21 cellular contexts compared by ENCODE assay signal in the genomic region with DNA sequence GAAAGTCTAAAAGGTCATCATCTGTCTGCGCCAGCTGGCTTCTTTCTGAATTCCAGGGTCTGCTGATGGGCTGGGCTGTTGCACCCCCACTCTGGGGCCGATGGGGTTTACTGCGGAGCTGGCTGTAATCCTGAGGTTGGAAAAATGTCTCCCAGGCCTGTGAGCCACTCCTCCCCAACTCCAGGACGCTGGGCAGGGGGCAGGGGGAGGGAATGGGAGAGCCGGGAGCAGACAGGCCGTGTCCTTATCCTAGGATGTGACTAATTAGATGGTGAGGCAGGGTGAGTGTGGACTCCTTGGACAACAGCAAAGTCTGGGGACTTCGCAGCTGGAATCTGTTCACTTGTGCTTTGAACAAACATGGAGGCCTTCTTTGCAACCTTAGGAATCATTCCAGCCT. TPM values are rescaled to one million over a fixed set of nuclear protein-coding genes. Genes with fewer than 3 reads are reported as not detected.
DNase-seq lines count a peak whose midpoint lies in the region; ATAC-seq, FAIRE-seq and TF ChIP-seq lines count a peak whose summit lies in the region.
"Had no signal": no experiment of that assay in that cellular context is flagged by ENCODE, and none has a peak within 500 bp of the region (broad histone marks: within the 10 kb centered on the region; RNA-seq: fewer than 3 reads in every experiment).

No MANE protein-coding gene starts in this region.

- no peaks in the 10 kb centered on the region for H3K79me2 ChIP-seq in endothelial cell of umbilical vein (ENCODE audit: control insufficient read depth, insufficient read depth, low read length)

- peak; percentile 52 for FAIRE-seq in endothelial cell of umbilical vein (lab: Jason Lieb, UNC)

- H3K4ac ChIP-seq in mesenchymal stem cell (ENCODE audit: low read depth in 1 of 2, low read length in 2 of 2) = peak overlapping the region in 1 of 2 experiments; percentile 10

- H3K27ac Mint-ChIP-seq in activated T-cell treated with anti-CD3 and anti-CD28 coated beads, Interleukin-2, amount 50 U/mL, for 24 hours = no peak overlapping the region
- no peak overlapping the region for H3K27ac Mint-ChIP-seq in stimulated activated memory B cell treated with anti-CD40 and anti-IgM and Interleukin-4, amounts not matched to agents 10 μg/mL and 1 μg/mL and 100 μg/mL, for 72 hours
- H3K27ac Mint-ChIP-seq: activated CD4-positive, alpha-beta memory T cell treated with anti-CD3 and anti-CD28 coated beads for 36 hours; activated naive CD8-positive, alpha-beta T cell treated with anti-CD3 and anti-CD28 coated beads for 36 hours had no signal

- H3K4me2 ChIP-seq in endothelial cell of umbilical vein (ENCODE audit: insufficient read depth, low read length) = no peak overlapping the region
- H3K4me2 ChIP-seq in mesenchymal stem cell (ENCODE audit: low read length, poor library complexity, severe bottlenecking) = no peak overlapping the region

- H3K4me3 ChIP-seq in endothelial cell of umbilical vein (replicated peaks in 1 of 3; ENCODE audit: insufficient read depth in 1 of 3, low read depth in 1 of 3, low read length in 3 of 3) (no peak overlapping the region), mesenchymal stem cell (ENCODE audit: insufficient read depth in 1 of 2, low read depth in 1 of 2, low read length in 2 of 2) (no peak overlapping the region), tibial artery (no peak overlapping the region)
- H3K4me3 ChIP-seq: vagina had no signal

- H3K36me3 ChIP-seq in endothelial cell of umbilical vein (ENCODE audit: control insufficient read depth in 2 of 2, extremely low read depth in 1 of 2, insufficient read depth in 2 of 2, low read length in 2 of 2) (no peaks in the 10 kb centered on the region), mesenchymal stem cell (ENCODE audit: control insufficient read depth in 1 of 2, insufficient read depth in 2 of 2, low read depth in 1 of 2, low read length in 2 of 2) (no peaks in the 10 kb centered on the region), tibial artery (no peaks in the 10 kb centered on the region)
- H3K36me3 ChIP-seq: vagina had no signal

- in situ Hi-C loops in GM13976 (cut with MboI; ENCODE audit: low sequenced_read_pairs, unreplicated experiment) = no loop called here

- H2BK120ac ChIP-seq in mesenchymal stem cell (ENCODE audit: low read depth, low read length) = no peak overlapping the region

- 40% methylated on average over 7 of the region's 7 CpGs for WGBS in mesenchymal stem cell

- peak; percentile 12 for DNase-seq in activated T-cell treated with anti-CD3 and anti-CD28 coated beads, Interleukin-2, amount 50 U/mL, for 24 hours
- no peak for DNase-seq in activated T-cell treated with anti-CD3 and anti-CD28 coated beads, Interleukin-2, amount 50 U/mL, for 1 hour
- no peak for DNase-seq in endothelial cell of umbilical vein (ENCODE audit: low read depth, low spot score)
- DNase-seq in mesenchymal stem cell = peak; percentile 44
- peak in 1 of 2 donors; percentile 60 for DNase-seq in tibial artery
- DNase-seq in GM13976 (ENCODE audit: low spot score) = no peak
- no peak for DNase-seq in HPDE6-E6E7 (ENCODE audit: extremely low spot score)
- DNase-seq: activated CD4-positive, alpha-beta memory T cell treated with anti-CD3 and anti-CD28 coated beads for 36 hours; activated CD4-positive, CD25-positive, alpha-beta regulatory T cell; activated naive CD8-positive, alpha-beta T cell treated with anti-CD3 and anti-CD28 coated beads for 36 hours; C1 segment of cervical spinal cord; dermis blood vessel endothelial cell; NCI-H1092 treated with DMSO at 0.1 percent for 48 hours; NCI-H2081; NCI-H446 treated with DMSO at 0.1 percent for 48 hours; NK-92 treated with Interleukin-12 subunit alpha and Interleukin-12 subunit beta, amount 100 ng/mL, for 24 hours; RPMI8226; stimulated activated CD8-positive, alpha-beta memory T cell treated with anti-CD3 and anti-CD28 coated beads, Interleukin-4, amount 100 ng/mL, for 48 hours; substantia nigra had no signal

- no peaks in the 10 kb centered on the region for H3K9me3 ChIP-seq in endothelial cell of umbilical vein (replicated peaks; ENCODE audit: control insufficient read depth, insufficient read depth, low read length)
- peaks cover 11% of the 10 kb centered on the region for H3K9me3 ChIP-seq in mesenchymal stem cell (ENCODE audit: control insufficient read depth, low read length)
- peaks cover 0 to 9% (median 6%) of the 10 kb centered on the region in 3 donors for H3K9me3 ChIP-seq in tibial artery
- H3K9me3 ChIP-seq: vagina had no signal

- no peak for ATAC-seq in stimulated activated memory B cell treated with anti-CD40 and anti-IgM and Interleukin-4, amounts not matched to agents 10 μg/mL and 1 μg/mL and 100 μg/mL, for 72 hours

- BruUV-seq in endothelial cell of umbilical vein (replicated peaks; lab: Mats Ljungman, UMichigan) = no TSS peak

- TF ChIP-seq CTCF in endothelial cell of umbilical vein (IDR thresholded peaks at IDR 0.05; ENCODE audit: extremely low read depth in 1 of 2, insufficient read depth in 1 of 2, low read depth in 1 of 2, low read length in 2 of 2) = no peak
- no peak for TF ChIP-seq CTCF in tibial artery (IDR thresholded peaks at IDR 0.05)
- no peak for TF ChIP-seq CTCF in GM13976 (IDR thresholded peaks at IDR 0.05; ENCODE audit: borderline replicate concordance, control extremely low read depth, extremely low read depth, insufficient read depth, missing control alignments)

- no peak overlapping the region for H3K27ac ChIP-seq in endothelial cell of umbilical vein (ENCODE audit: insufficient read depth, low read depth, low read length)
- no peak overlapping the region for H3K27ac ChIP-seq in mesenchymal stem cell (ENCODE audit: low read length, poor library complexity, severe bottlenecking)
- peak overlapping the region; percentile 57 to 73 for H3K27ac ChIP-seq in tibial artery
- H3K27ac ChIP-seq: vagina had no signal

- intact Hi-C loops in endothelial cell of umbilical vein (cut with micrococcal nuclease) = no loop called here
- intact Hi-C loops in tibial artery (cut with DNase I; ENCODE audit: low total_unique reads) = loop anchor here (5.0 kb wide), 1 partner anchor 35 kb away; no protein-coding TSS in a partner anchor

- peak overlapping the region; percentile 27 for H4K8ac ChIP-seq in mesenchymal stem cell (ENCODE audit: low read length)

- H3K9me1 ChIP-seq in endothelial cell of umbilical vein (replicated peaks; ENCODE audit: control insufficient read depth, extremely low read depth, insufficient read depth, low read length) = no peaks in the 10 kb centered on the region

- CTCF ChIA-PET in endothelial cell of umbilical vein (lab: Charles Lee) = no interaction called here

- H3K36me3 Mint-ChIP-seq in activated T-cell treated with anti-CD3 and anti-CD28 coated beads, Interleukin-2, amount 50 U/mL, for 24 hours (ENCODE audit: low read depth) = no peaks in the 10 kb centered on the region
- H3K36me3 Mint-ChIP-seq in stimulated activated memory B cell treated with anti-CD40 and anti-IgM and Interleukin-4, amounts not matched to agents 10 μg/mL and 1 μg/mL and 100 μg/mL, for 72 hours = peaks cover 24% of the 10 kb centered on the region

- H2AK5ac ChIP-seq in mesenchymal stem cell (ENCODE audit: low read length, severe bottlenecking) = no peak overlapping the region

- H3K79me1 ChIP-seq in mesenchymal stem cell (replicated peaks; ENCODE audit: low read length, poor library complexity, severe bottlenecking) = no peaks in the 10 kb centered on the region

- no peak for TF ChIP-seq POLR2A in endothelial cell of umbilical vein (IDR thresholded peaks at IDR 0.05; ENCODE audit: low read depth, low read length)

- H3K4me1 Mint-ChIP-seq in activated T-cell treated with anti-CD3 and anti-CD28 coated beads, Interleukin-2, amount 50 U/mL, for 24 hours (ENCODE audit: low read depth) = peaks cover 5% of the 10 kb centered on the region
- peaks cover 46% of the 10 kb centered on the region for H3K4me1 Mint-ChIP-seq in stimulated activated memory B cell treated with anti-CD40 and anti-IgM and Interleukin-4, amounts not matched to agents 10 μg/mL and 1 μg/mL and 100 μg/mL, for 72 hours

- H3K9me3 Mint-ChIP-seq in activated T-cell treated with anti-CD3 and anti-CD28 coated beads, Interleukin-2, amount 50 U/mL, for 24 hours = peaks cover 18% of the 10 kb centered on the region
- peaks cover 9% of the 10 kb centered on the region for H3K9me3 Mint-ChIP-seq in stimulated activated memory B cell treated with anti-CD40 and anti-IgM and Interleukin-4, amounts not matched to agents 10 μg/mL and 1 μg/mL and 100 μg/mL, for 72 hours

- no peak overlapping the region for H2BK12ac ChIP-seq in mesenchymal stem cell (ENCODE audit: low read length in 2 of 2)

- POLR2A ChIA-PET in endothelial cell of umbilical vein (lab: Charles Lee) = interaction anchor here (0.5 kb wide), 1 partner anchor 35 kb away, joined by 3 read pairs; no protein-coding TSS in a partner anchor

- H2BK15ac ChIP-seq in mesenchymal stem cell (ENCODE audit: low read depth, poor library complexity, severe bottlenecking) = no peak overlapping the region

- peak overlapping the region; percentile 6 for H4K91ac ChIP-seq in mesenchymal stem cell (ENCODE audit: low read length)

- H3K27me3 ChIP-seq in endothelial cell of umbilical vein (ENCODE audit: control insufficient read depth in 2 of 2, insufficient read depth in 2 of 2, low read length in 2 of 2) (no peaks in the 10 kb centered on the region), mesenchymal stem cell (ENCODE audit: control insufficient read depth in 1 of 2, insufficient read depth in 1 of 2, low read length in 2 of 2) (no peaks in the 10 kb centered on the region), tibial artery (no peaks in the 10 kb centered on the region)
- H3K27me3 ChIP-seq: vagina had no signal

- H3K23ac ChIP-seq in mesenchymal stem cell (ENCODE audit: low read length in 2 of 2) = no peak overlapping the region

- no peak overlapping the region for H2BK5ac ChIP-seq in mesenchymal stem cell (ENCODE audit: low read depth, low read length, poor library complexity, severe bottlenecking)

- H2AFZ ChIP-seq in endothelial cell of umbilical vein (ENCODE audit: low read depth, low read length) (peak overlapping the region; percentile 16), mesenchymal stem cell (ENCODE audit: low read depth, low read length) (no peak overlapping the region)

- no peaks in the 10 kb centered on the region for H3K27me3 Mint-ChIP-seq in activated T-cell treated with anti-CD3 and anti-CD28 coated beads, Interleukin-2, amount 50 U/mL, for 24 hours
- H3K27me3 Mint-ChIP-seq in stimulated activated memory B cell treated with anti-CD40 and anti-IgM and Interleukin-4, amounts not matched to agents 10 μg/mL and 1 μg/mL and 100 μg/mL, for 72 hours = peaks cover 64% of the 10 kb centered on the region
- H3K27me3 Mint-ChIP-seq: activated CD4-positive, alpha-beta memory T cell treated with anti-CD3 and anti-CD28 coated beads for 36 hours had no signal

- dilution Hi-C loops in endothelial cell of umbilical vein (cut with MboI; ENCODE audit: extremely low pct_ligation_motif_present, low sequenced_read_pairs) = no loop called here

- H3K18ac ChIP-seq in mesenchymal stem cell (ENCODE audit: low read depth in 1 of 2, low read length in 2 of 2) = peak overlapping the region; percentile 23 to 47

- H3K4me1 ChIP-seq in endothelial cell of umbilical vein (ENCODE audit: control insufficient read depth, extremely low read depth, insufficient read depth, low read length) = peaks cover 10% of the 10 kb centered on the region
- peaks cover 3% of the 10 kb centered on the region for H3K4me1 ChIP-seq in mesenchymal stem cell (ENCODE audit: control insufficient read depth, insufficient read depth, low read depth, low read length)
- peaks cover 0 to 43% (median 31%) of the 10 kb centered on the region in 4 donors for H3K4me1 ChIP-seq in tibial artery

- H4K20me1 ChIP-seq in endothelial cell of umbilical vein (replicated peaks; ENCODE audit: control insufficient read depth, extremely low read depth, insufficient read depth, low read length) = no peaks in the 10 kb centered on the region

- H3K9ac ChIP-seq in endothelial cell of umbilical vein (replicated peaks; ENCODE audit: extremely low read depth, insufficient read depth, low read length) = no peak overlapping the region
- H3K9ac ChIP-seq in mesenchymal stem cell (ENCODE audit: low read length) = peak overlapping the region; percentile 27

- H3K4me3 Mint-ChIP-seq in activated T-cell treated with anti-CD3 and anti-CD28 coated beads, Interleukin-2, amount 50 U/mL, for 24 hours = no peak overlapping the region
- no peak overlapping the region for H3K4me3 Mint-ChIP-seq in stimulated activated memory B cell treated with anti-CD40 and anti-IgM and Interleukin-4, amounts not matched to agents 10 μg/mL and 1 μg/mL and 100 μg/mL, for 72 hours
- H3K4me3 Mint-ChIP-seq: activated CD4-positive, alpha-beta memory T cell treated with anti-CD3 and anti-CD28 coated beads for 36 hours; activated naive CD8-positive, alpha-beta T cell treated with anti-CD3 and anti-CD28 coated beads for 36 hours had no signal

- no peak overlapping the region for H3K14ac ChIP-seq in mesenchymal stem cell (ENCODE audit: low read length in 2 of 2)

RNA-seq across cellular contexts. Expression of a gene that starts 48.7 kb away (rescaled TPM):
- 77.0 and 117 TPM in 2 replicates for total RNA-seq in endothelial cell of umbilical vein
- polyA plus RNA-seq in endothelial cell of umbilical vein = 70.2 and 77.2 TPM in 2 replicates
- 57.4 and 58.8 TPM in 2 replicates for polyA plus RNA-seq in endothelial cell of umbilical vein (2011; cell fraction: cytosol; rRNA removed)
- 42.3 and 50.8 TPM in 2 replicates for polyA plus RNA-seq in endothelial cell of umbilical vein (2011; cell fraction: nucleus; rRNA removed)
- polyA plus RNA-seq in endothelial cell of umbilical vein (2012) = 60.8 and 95.7 TPM in 2 replicates
- 72.1 and 79.5 TPM in 2 replicates for polyA minus RNA-seq in endothelial cell of umbilical vein
- 0.31 TPM for polyA minus RNA-seq in endothelial cell of umbilical vein (2011; cell fraction: cytosol; rRNA and poly(A)+ RNA removed)
- 17.6 and 21.6 TPM in 2 replicates for polyA minus RNA-seq in endothelial cell of umbilical vein (2011; cell fraction: nucleus; rRNA and poly(A)+ RNA removed)
- polyA plus RNA-seq in mesenchymal stem cell (2013, experiment 1 of 2) = 35.9 TPM
- 36.0 TPM for polyA plus RNA-seq in mesenchymal stem cell (2013, experiment 2 of 2)

Comparison
In these comparisons a context has a peak if more than half of its experiments do, and no peak if none do; other contexts are left out.
1. DNase-seq: peak in activated T-cell treated with anti-CD3 and anti-CD28 coated beads, Interleukin-2, amount 50 U/mL, for 24 hours (single experiment) and mesenchymal stem cell (single experiment); none in activated T-cell treated with anti-CD3 and anti-CD28 coated beads, Interleukin-2, amount 50 U/mL, for 1 hour (single experiment), endothelial cell of umbilical vein (single experiment), GM13976 (single experiment) and HPDE6-E6E7 (single experiment).
2. H3K27ac ChIP-seq: peak in tibial artery (2 of 2); none in endothelial cell of umbilical vein (single experiment) and mesenchymal stem cell (single experiment).